Comparison of ENCODE assay signal across 1 cellular context in the genomic region with DNA sequence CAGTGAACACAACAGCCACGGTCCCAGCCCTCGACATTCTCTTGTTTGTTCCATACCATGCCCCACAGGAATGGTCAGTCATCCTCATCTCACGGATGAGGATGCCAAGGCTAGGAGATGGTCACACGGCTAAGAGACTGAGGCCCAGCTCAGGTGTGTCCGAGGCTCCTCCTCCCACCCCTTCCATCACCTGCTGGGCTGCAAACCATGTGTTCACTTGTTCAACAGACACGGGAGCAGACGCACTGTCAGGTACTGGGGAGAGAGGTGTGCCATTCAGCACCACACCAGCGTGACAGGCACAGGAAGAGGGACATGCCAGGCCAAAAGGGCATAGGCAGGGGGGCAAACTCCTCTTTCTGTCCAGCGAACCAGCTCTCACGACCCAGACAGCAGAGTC.
TF ChIP-seq lines count a peak whose summit lies in the region.

No MANE protein-coding gene starts in this region.

TF ChIP-seq in HepG2, 621 proteins besides CTCF, POLR2A, EP300 and RAD21:
- TF ChIP-seq ZNF709 (CRISPR knock-in tag; IDR thresholded peaks at IDR 0.05) = 0 out of 2 replicates have a peak, but pooled peaks have one; percentile 38
- TF ChIP-seq, protein P1, sequence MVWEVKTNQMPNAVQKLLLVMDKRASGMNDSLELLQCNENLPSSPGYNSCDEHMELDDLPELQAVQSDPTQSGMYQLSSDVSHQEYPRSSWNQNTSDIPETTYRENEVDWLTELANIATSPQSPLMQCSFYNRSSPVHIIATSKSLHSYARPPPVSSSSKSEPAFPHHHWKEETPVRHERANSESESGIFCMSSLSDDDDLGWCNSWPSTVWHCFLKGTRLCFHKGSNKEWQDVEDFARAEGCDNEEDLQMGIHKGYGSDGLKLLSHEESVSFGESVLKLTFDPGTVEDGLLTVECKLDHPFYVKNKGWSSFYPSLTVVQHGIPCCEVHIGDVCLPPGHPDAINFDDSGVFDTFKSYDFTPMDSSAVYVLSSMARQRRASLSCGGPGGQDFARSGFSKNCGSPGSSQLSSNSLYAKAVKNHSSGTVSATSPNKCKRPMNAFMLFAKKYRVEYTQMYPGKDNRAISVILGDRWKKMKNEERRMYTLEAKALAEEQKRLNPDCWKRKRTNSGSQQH (CRISPR knock-in tag; IDR thresholded peaks at IDR 0.05; ENCODE audit: low read depth) = no peak
- peak; percentile 15; the same call in 1 of the 2 replicates for TF ChIP-seq MYC (CRISPR knock-in tag; IDR thresholded peaks at IDR 0.05; ENCODE audit: borderline replicate concordance)
- TF ChIP-seq ARNT (IDR thresholded peaks at IDR 0.05) = no peak
